Comparison of ENCODE assay signal across 27 cellular contexts in the genomic region with DNA sequence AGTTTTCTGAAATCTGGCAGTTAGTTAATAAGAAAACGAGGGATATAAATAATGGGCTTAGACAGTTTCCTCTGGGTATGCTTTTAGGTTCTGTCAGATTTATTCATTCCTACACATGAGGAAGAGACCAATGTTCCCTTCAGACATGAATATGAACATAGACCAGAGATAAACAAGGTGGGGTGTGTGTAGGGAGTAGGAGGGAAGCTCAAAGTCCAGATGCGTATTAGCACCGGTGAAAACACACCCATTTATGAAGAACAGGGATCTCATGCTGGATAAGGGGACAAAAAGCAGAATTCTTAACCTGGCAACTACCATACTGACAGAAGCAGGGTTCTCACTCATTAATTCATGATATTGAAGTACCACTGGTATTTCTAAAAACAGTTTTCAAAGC.
"Had no signal": no experiment of that assay in that cellular context is flagged by ENCODE, and none has a peak within 500 bp of the region (broad histone marks: within the 10 kb centered on the region; RNA-seq: fewer than 3 reads in every experiment).

No MANE protein-coding gene starts in this region.

- DNase-seq: activated B cell treated with CpG ODN at 0.5 μM for 24 hours; activated CD4-positive, alpha-beta T cell treated with anti-CD3 and anti-CD28 coated beads for 36 hours; activated CD4-positive, alpha-beta T cell treated with anti-CD3 and anti-CD28 coated beads, Interleukin-2, amount 50 U/mL, for 4 hours; activated CD8-positive, alpha-beta memory T cell treated with anti-CD3 and anti-CD28 coated beads for 24 hours; activated CD8-positive, alpha-beta memory T cell treated with anti-CD3 and anti-CD28 coated beads, Interleukin-2, amount 50 U/mL, for 4 hours; activated T-cell treated with anti-CD3 and anti-CD28 coated beads, Interleukin-2, amount 50 U/mL, for 24 hours; central memory CD4-positive, alpha-beta T cell; dorsolateral prefrontal cortex; glutamatergic neuron; hippocampal formation; mesenchymal stem cell; natural killer cell; ovary; psoas muscle; stimulated activated CD4-positive, alpha-beta T cell treated with anti-CD3 and anti-CD28 coated beads, Interleukin-4, amount 100 ng/mL, for 24 hours; stimulated activated naive CD8-positive, alpha-beta T cell treated with anti-CD3 and anti-CD28 coated beads, Interleukin-15, Interleukin-2, amounts not matched to agents 100 U/mL and 50 U/mL, for 24 hours; substantia nigra; T-helper 1 cell; T1000 had no signal

- H3K9me3 ChIP-seq: esophagus muscularis mucosa, ovary, psoas muscle, right atrium auricular region, tibial nerve had no signal

- H3K27ac ChIP-seq: dorsolateral prefrontal cortex, esophagus muscularis mucosa, ovary, psoas muscle, right atrium auricular region had no signal

- H3K4me1 ChIP-seq: esophagus muscularis mucosa, psoas muscle, right atrium auricular region had no signal

- FAIRE-seq: astrocyte, frontal cortex, urothelium cell line had no signal

- H3K4me3 ChIP-seq: dorsolateral prefrontal cortex, esophagus muscularis mucosa, ovary, psoas muscle, right atrium auricular region, tibial nerve had no signal

- H3K36me3 ChIP-seq: esophagus muscularis mucosa, ovary, right atrium auricular region, tibial nerve had no signal

- H3K27me3 ChIP-seq: dorsolateral prefrontal cortex, esophagus muscularis mucosa, ovary, right atrium auricular region, tibial nerve had no signal

- ATAC-seq: activated CD4-positive, alpha-beta T cell treated with anti-CD3 and anti-CD28 coated beads for 36 hours; activated naive CD4-positive, alpha-beta T cell treated with anti-CD3 and anti-CD28 coated beads, Interleukin-2, amount 50 U/mL, for 72 hours; activated T-helper 17 cell treated with anti-CD3 and anti-CD28 coated beads, Interleukin-2, amount 50 U/mL, for 72 hours; natural killer cell; psoas muscle; stimulated activated naive CD8-positive, alpha-beta T cell treated with anti-CD3 and anti-CD28 coated beads, Interleukin-15, Interleukin-2, amounts not matched to agents 100 U/mL and 50 U/mL, for 24 hours had no signal
